ENCODE assay signal across 9 cellular contexts in genomic region chr1:206002833-206003532, GRCh38. TPM values are rescaled to one million over a fixed set of nuclear protein-coding genes. Genes with fewer than 3 reads are reported as not detected.
A peak's percentile ranks its signal among the peaks of the same experiment; 100 is the strongest.
DNase-seq lines count a peak whose midpoint lies in the region; ATAC-seq and TF ChIP-seq lines count a peak whose summit lies in the region.
"Had no signal": no experiment of that assay in that cellular context is flagged by ENCODE, and none has a peak within 500 bp of the region (broad histone marks: within the 10 kb centered on the region; RNA-seq: fewer than 3 reads in every experiment).

RAB7B (minus strand) TSS chr1:206003395; CDS start chr1:205994135, 9,260 bp downstream.

- no peaks in the 10 kb centered on the region for H3K27me3 Mint-ChIP-seq in CD14-positive monocyte (ENCODE audit: low read depth in 3 of 3)

- no peak for ATAC-seq in GM21717 (IDR thresholded peaks at IDR 0.05; ENCODE audit: unreplicated experiment)
- ATAC-seq in GM21825 (IDR thresholded peaks at IDR 0.05; ENCODE audit: unreplicated experiment) = no peak
- no peak for ATAC-seq in GM21723 (IDR thresholded peaks at IDR 0.05; ENCODE audit: unreplicated experiment)

- DNase-seq in CD14-positive monocyte (ENCODE audit: low spot score) (peak; percentile 60), SJSA1 (ENCODE audit: low read depth in 1 of 2, low spot score in 2 of 2) (peak; percentile 34 to 37), fibroblast of villous mesenchyme (ENCODE audit: low read depth) (peak; percentile 74), ovary (peak; percentile 53 to 72 (median 69))
- no peak for DNase-seq in stimulated activated CD4-positive, alpha-beta T cell treated with anti-CD3 and anti-CD28 coated beads, Interleukin-1b, Interleukin-23, amount 100 ng/mL, for 48 hours

- H3K4me1 ChIP-seq in SJSA1 (replicated peaks) (peaks cover 28% of the 10 kb centered on the region), ovary (ENCODE audit: insufficient read depth) (peaks cover 11% of the 10 kb centered on the region)

- TF ChIP-seq CTCF in CD14-positive monocyte (IDR thresholded peaks at IDR 0.05) (no peak), fibroblast of villous mesenchyme (IDR thresholded peaks at IDR 0.05; ENCODE audit: insufficient read depth, low read depth, low read length) (no peak), ovary (IDR thresholded peaks at IDR 0.05) (no peak)

- peaks cover 65% of the 10 kb centered on the region for H3K4me1 Mint-ChIP-seq in CD14-positive monocyte

- no peaks in the 10 kb centered on the region for H3K27me3 ChIP-seq in SJSA1 (replicated peaks)
- no peaks in the 10 kb centered on the region for H3K27me3 ChIP-seq in ovary

- H3K27ac ChIP-seq in SJSA1 = no peak within 1 kb of the TSS
- H3K27ac ChIP-seq in ovary = peak within 1 kb of the TSS in 1 of 2 donors; percentile 22

- H3K36me3 Mint-ChIP-seq in CD14-positive monocyte = no peaks in the 10 kb centered on the region
- H3K36me3 Mint-ChIP-seq: memory B cell had no signal

- peaks cover 0 to 2% (median 0%) of the 10 kb centered on the region in 7 donors for H3K9me3 Mint-ChIP-seq in CD14-positive monocyte
- H3K9me3 Mint-ChIP-seq: memory B cell had no signal

- TF ChIP-seq EP300 in ovary (IDR thresholded peaks at IDR 0.05) = no peak

- intact Hi-C loops in CD14-positive monocyte (cut with micrococcal nuclease) (no loop called here), ovary (cut with DNase I) (no loop called here)

- TF ChIP-seq POLR2A in ovary (IDR thresholded peaks at IDR 0.05) = no peak

- H3K4me3 Mint-ChIP-seq in CD14-positive monocyte = peak within 1 kb of the TSS; percentile 5 to 65
- H3K4me3 Mint-ChIP-seq: memory B cell had no signal

- peak within 1 kb of the TSS; percentile 43 to 89 (median 72) for H3K27ac Mint-ChIP-seq in CD14-positive monocyte
- H3K27ac Mint-ChIP-seq: memory B cell had no signal

- H3K4me3 ChIP-seq in SJSA1 (no peak within 1 kb of the TSS), fibroblast of villous mesenchyme (ENCODE audit: low read depth, low read length) (peak within 1 kb of the TSS; percentile 46), ovary (peak within 1 kb of the TSS; percentile 4)

- no peaks in the 10 kb centered on the region for H3K9me3 ChIP-seq in SJSA1 (replicated peaks)
- H3K9me3 ChIP-seq in ovary = no peaks in the 10 kb centered on the region

- WGBS in ovary, 3 donors = 8 to 14% (median 10%) methylated on average over 7 to 10 of the region's 10 CpGs

- H3K36me3 ChIP-seq in SJSA1 = no peaks in the 10 kb centered on the region
- H3K36me3 ChIP-seq in ovary = no peaks in the 10 kb centered on the region

RNA-seq across cellular contexts. Expression of gene RAB7B, which starts in this region (rescaled TPM):
- polyA plus RNA-seq in CD14-positive monocyte (under 1 TPM; 0.41 to 0.52 TPM), ovary (10 to 100 TPM in 1 of 2 donors, 1 to 10 TPM in 1; 3.0 to 11.5 TPM)
- 0.19 and 0.55 TPM in 2 replicates for total RNA-seq in SJSA1 (2014; rRNA removed; shearing (Covaris generic))
- total RNA-seq in fibroblast of villous mesenchyme (4.2 and 5.2 TPM in 2 replicates), ovary (1 to 10 TPM in 6 of 7 donors, under 1 TPM in 1; 0.12 to 5.2 (median 3.6) TPM)

Comparison
In these comparisons a context has a peak if more than half of its experiments do, and no peak if none do; other contexts are left out.
1. Peak in DNase-seq in CD14-positive monocyte; RNA of the gene not detected or under 1 TPM.
2. Peak in DNase-seq in SJSA1; RNA of the gene not detected or under 1 TPM.